In the genomic region with DNA sequence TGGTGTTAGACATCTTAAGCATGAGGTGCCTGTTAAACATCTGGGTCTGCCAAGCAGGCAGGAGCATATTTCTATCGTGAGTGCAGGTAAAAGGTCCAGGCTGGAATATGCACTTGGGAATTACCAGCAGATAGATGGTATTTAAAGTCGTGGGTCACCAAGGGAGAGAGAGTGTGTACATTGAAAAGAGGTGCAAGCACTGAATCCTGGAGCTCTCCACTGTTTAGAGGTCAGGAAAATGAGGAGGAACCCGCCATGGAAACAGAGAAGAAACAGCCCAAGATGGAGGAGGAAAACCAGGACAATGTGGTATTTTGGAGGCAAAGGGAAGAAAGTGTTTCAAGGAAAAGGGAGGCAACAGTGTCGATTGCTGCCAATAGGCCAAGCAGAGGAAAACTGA, we compare ENCODE assay signal across 26 cellular contexts.
"Had no signal": no experiment of that assay in that cellular context is flagged by ENCODE, and none has a peak within 500 bp of the region (broad histone marks: within the 10 kb centered on the region; RNA-seq: fewer than 3 reads in every experiment).

No MANE protein-coding gene starts in this region.

- H3K27ac ChIP-seq: coronary artery, dorsolateral prefrontal cortex, epithelial cell of prostate, esophagus squamous epithelium, gastrocnemius medialis, heart right ventricle, left lung, lower lobe of right lung had no signal

- H3K4me3 ChIP-seq: coronary artery, dorsolateral prefrontal cortex, esophagus squamous epithelium, gastrocnemius medialis, heart right ventricle, left lung, lower lobe of right lung, mucosa of descending colon had no signal

- H3K27me3 ChIP-seq: dorsolateral prefrontal cortex, esophagus squamous epithelium, gastrocnemius medialis, left lung had no signal

- DNase-seq: dermis blood vessel endothelial cell; dorsolateral prefrontal cortex; effector CD4-positive, alpha-beta T cell; effector memory CD4-positive, alpha-beta T cell; erythroblast; esophagus squamous epithelium; foreskin fibroblast; foreskin melanocyte; gastrocnemius medialis; glutamatergic neuron; head of caudate nucleus; heart right ventricle; hippocampal formation; left cardiac atrium; left lung; left ventricle myocardium superior; lower lobe of right lung; mesenchymal stem cell; midbrain; mucosa of descending colon had no signal

- H3K4me1 ChIP-seq: esophagus squamous epithelium, gastrocnemius medialis, left lung had no signal

- FAIRE-seq: colon, islet of Langerhans, keratinocyte had no signal

- H3K36me3 ChIP-seq: gastrocnemius medialis, heart right ventricle, left lung, lower lobe of right lung had no signal

- H3K9me3 ChIP-seq: esophagus squamous epithelium, gastrocnemius medialis, heart right ventricle, left lung, lower lobe of right lung, mucosa of descending colon had no signal

- ATAC-seq: esophagus mucosa, gastrocnemius medialis, heart right ventricle, left lung, left ventricle myocardium superior, lower lobe of right lung, mucosa of descending colon had no signal
